8 cellular contexts compared by ENCODE assay signal in the genomic region with DNA sequence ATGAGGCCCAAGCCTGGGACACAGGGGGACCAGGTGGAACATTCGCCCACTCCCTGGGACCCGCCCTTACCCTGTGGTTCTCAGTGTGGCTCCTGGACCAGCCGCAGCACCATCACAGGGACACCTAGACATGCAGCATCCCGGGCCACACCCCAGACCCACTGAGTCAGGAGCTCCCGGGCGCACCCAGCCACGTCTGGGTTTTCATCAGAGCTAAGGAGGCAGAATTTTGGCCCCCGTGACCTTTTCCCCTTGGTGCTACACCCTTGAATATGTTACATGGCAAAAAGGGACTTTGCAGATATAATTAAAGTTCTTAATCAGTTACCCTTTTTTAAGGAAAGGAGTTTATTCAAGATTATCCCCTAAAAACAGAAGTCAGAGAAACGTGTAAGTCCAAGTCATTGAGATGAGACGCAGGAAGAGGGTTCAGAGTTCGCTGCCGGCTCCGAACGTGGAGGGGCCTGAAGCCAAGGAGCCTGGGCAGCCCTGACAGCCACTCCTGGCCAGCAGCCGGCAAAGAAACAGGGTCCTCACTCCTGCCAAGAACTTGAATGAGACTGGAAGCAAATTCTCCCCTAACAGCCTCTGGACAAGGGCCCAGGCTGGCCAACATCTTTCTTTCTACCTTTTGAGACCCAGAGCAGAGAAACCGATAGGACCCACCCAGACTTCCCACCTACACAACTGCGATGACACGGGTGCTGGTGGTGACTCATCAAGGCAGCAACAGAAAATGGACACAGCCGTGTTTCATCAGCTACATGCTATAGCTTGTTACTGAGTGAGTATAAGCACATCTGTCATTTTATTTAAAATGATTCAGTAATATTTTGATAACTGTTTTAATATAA. TPM values are rescaled to one million over a fixed set of nuclear protein-coding genes. Genes with fewer than 3 reads are reported as not detected.
DNase-seq lines count a peak whose midpoint lies in the region; ATAC-seq and TF ChIP-seq lines count a peak whose summit lies in the region.

No MANE protein-coding gene starts in this region.

- peaks cover 17% of the 10 kb centered on the region for H3K4me1 Mint-ChIP-seq in CD14-positive monocyte

- peak overlapping the region in 3 of 7 donors; percentile 75 to 88 (median 81) for H3K27ac Mint-ChIP-seq in CD14-positive monocyte

- peak; percentile 7 for ATAC-seq in HG03135 (IDR thresholded peaks at IDR 0.05; ENCODE audit: unreplicated experiment)

- no peaks in the 10 kb centered on the region for H3K36me3 Mint-ChIP-seq in CD14-positive monocyte

- intact Hi-C loops in CD14-positive monocyte (cut with micrococcal nuclease) = loop anchor here (5.0 to 10.0 kb wide), 6 partner anchors 86 to 769 kb away; no protein-coding TSS in a partner anchor

- peak overlapping the region in 1 of 2 donors; percentile 60 for H3K4me3 ChIP-seq in foreskin fibroblast (ENCODE audit: low read depth in 1 of 2, low read length in 2 of 2)

- peak overlapping the region; percentile 88 to 96 for H3K4me3 Mint-ChIP-seq in CD14-positive monocyte

- TF ChIP-seq CTCF in CD14-positive monocyte (IDR thresholded peaks at IDR 0.05) (no peak), foreskin fibroblast (IDR thresholded peaks at IDR 0.05; ENCODE audit: low read depth, low read length) (no peak)

- H3K9me3 Mint-ChIP-seq in CD14-positive monocyte = peaks cover 0 to 2% (median 0%) of the 10 kb centered on the region in 7 donors

- peaks cover 2 to 13% (median 3%) of the 10 kb centered on the region in 3 donors for H3K27me3 Mint-ChIP-seq in CD14-positive monocyte (ENCODE audit: low read depth in 3 of 3)

- DNase-seq in CD14-positive monocyte (ENCODE audit: low spot score) = peak; percentile 40
- peak; percentile 53 for DNase-seq in activated T-cell treated with anti-CD3 and anti-CD28 coated beads for 24 hours (ENCODE audit: low read depth)
- DNase-seq in foreskin fibroblast = peak; percentile 25 to 54
- DNase-seq in stimulated activated CD4-positive, alpha-beta T cell treated with anti-CD3 and anti-CD28 coated beads, Interleukin-15, amount 100 ng/mL, for 48 hours (ENCODE audit: low read depth in 2 of 2) = peak; percentile 56 to 58
- DNase-seq in NCI-H774 (lab: John Stamatoyannopoulos, UW) = no peak
- no peak for DNase-seq in NCI-H748 treated with DMSO at 0.1 percent for 48 hours (lab: John Stamatoyannopoulos, UW)
- DNase-seq in NCI-H82 treated with DMSO at 0.1 percent for 48 hours (lab: John Stamatoyannopoulos, UW; ENCODE audit: unreplicated experiment) = no peak

RNA-seq across cellular contexts. Expression of gene BFSP1, which starts 25.3 kb away (rescaled TPM):
- polyA plus RNA-seq in CD14-positive monocyte = not detected

Comparison
In these comparisons a context has a peak if more than half of its experiments do, and no peak if none do; other contexts are left out.
1. DNase-seq: peak in CD14-positive monocyte (single experiment), activated T-cell treated with anti-CD3 and anti-CD28 coated beads for 24 hours (single experiment), foreskin fibroblast (2 of 2) and stimulated activated CD4-positive, alpha-beta T cell treated with anti-CD3 and anti-CD28 coated beads, Interleukin-15, amount 100 ng/mL, for 48 hours (2 of 2); none in NCI-H774 (single experiment), NCI-H748 treated with DMSO at 0.1 percent for 48 hours (single experiment) and NCI-H82 treated with DMSO at 0.1 percent for 48 hours (single experiment).